Comparison of ENCODE assay signal across 24 cellular contexts in the genomic region with DNA sequence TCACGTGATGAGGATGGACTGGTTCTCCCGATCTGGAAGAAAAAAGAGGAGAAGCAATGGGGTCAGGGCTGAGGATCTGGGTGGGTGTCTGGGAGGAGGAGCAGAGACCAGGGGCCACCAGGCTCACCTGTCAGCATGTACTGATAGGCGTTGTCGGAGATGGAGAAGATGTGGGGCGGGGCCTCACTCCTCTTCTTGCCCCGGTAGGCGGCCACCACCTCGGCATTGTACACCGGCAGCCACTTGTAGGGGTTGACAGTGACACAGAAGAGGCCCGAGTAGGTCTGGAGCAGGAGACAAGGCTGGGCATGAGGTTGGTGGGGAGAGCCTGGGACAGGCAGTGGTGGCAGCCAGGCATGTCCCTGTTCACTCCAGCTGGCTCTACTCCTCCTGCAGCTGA. TPM values are rescaled to one million over a fixed set of nuclear protein-coding genes. Genes with fewer than 3 reads are reported as not detected.
DNase-seq lines count a peak whose midpoint lies in the region; ATAC-seq and TF ChIP-seq lines count a peak whose summit lies in the region.
"Had no signal": no experiment of that assay in that cellular context is flagged by ENCODE, and none has a peak within 500 bp of the region (broad histone marks: within the 10 kb centered on the region; RNA-seq: fewer than 3 reads in every experiment).

No MANE protein-coding gene starts in this region.

- peak; percentile 28 for ATAC-seq in activated CD8-positive, alpha-beta T cell treated with anti-CD3 and anti-CD28 coated beads, Interleukin-2, amount 10 ng/mL, durations not matched to agents 7 days and 5 days
- no peak for ATAC-seq in activated CD8-positive, alpha-beta T cell treated with anti-CD3 and anti-CD28 coated beads for 36 hours
- peak in 1 of 8 donors; percentile 10 for ATAC-seq in heart right ventricle
- ATAC-seq in right cardiac atrium, result no peak
- no peak for ATAC-seq in HG03354 (IDR thresholded peaks at IDR 0.05; ENCODE audit: poor library complexity, severe bottlenecking, unreplicated experiment)
- ATAC-seq: GM12878 had no signal

- H4K20me1 ChIP-seq in BLaER1, result peaks cover 45% of the 10 kb centered on the region

- no peak for DNase-seq in activated CD8-positive, alpha-beta T cell treated with anti-CD3 and anti-CD28 coated beads, Interleukin-2, amount 10 ng/mL, durations not matched to agents 7 days and 5 days
- DNase-seq in activated CD8-positive, alpha-beta T cell treated with anti-CD3 and anti-CD28 coated beads for 36 hours, result no peak
- DNase-seq in heart right ventricle (no peak), right cardiac atrium (peak in 2 of 3 donors; percentile 18 to 53), NCI-H2196 treated with DMSO at 0.1 percent for 48 hours (lab: John Stamatoyannopoulos, UW; ENCODE audit: unreplicated experiment) (no peak)
- no peak for DNase-seq in stimulated activated CD4-positive, alpha-beta T cell treated with anti-CD3 and anti-CD28 coated beads, Interleukin-15, amount 100 ng/mL, for 24 hours
- DNase-seq: 8988T; C1 segment of cervical spinal cord; CD4-positive, CD25-positive, alpha-beta regulatory T cell; CD8-positive, alpha-beta memory T cell; COR-L47; DMS 273 treated with DMSO at 0.1 percent for 48 hours; DMS53; DND-41; EL; H9 had no signal

- peaks cover 49% of the 10 kb centered on the region for H3K27me3 ChIP-seq in BLaER1
- H3K27me3 ChIP-seq in heart right ventricle, result peaks cover 0 to 10% (median 0%) of the 10 kb centered on the region in 7 donors
- H3K27me3 ChIP-seq in right cardiac atrium (ENCODE audit: control insufficient read depth, insufficient read depth), result no peaks in the 10 kb centered on the region

- no peaks in the 10 kb centered on the region for H3K9me3 ChIP-seq in BLaER1
- no peaks in the 10 kb centered on the region for H3K9me3 ChIP-seq in heart right ventricle
- H3K9me3 ChIP-seq in right cardiac atrium (ENCODE audit: control insufficient read depth, low read length), result no peaks in the 10 kb centered on the region

- H3K4me1 Mint-ChIP-seq in activated CD8-positive, alpha-beta T cell treated with anti-CD3 and anti-CD28 coated beads, Interleukin-2, amount 10 ng/mL, durations not matched to agents 7 days and 5 days (ENCODE audit: low read depth), result no peaks in the 10 kb centered on the region
- no peaks in the 10 kb centered on the region for H3K4me1 Mint-ChIP-seq in activated CD8-positive, alpha-beta T cell treated with anti-CD3 and anti-CD28 coated beads for 36 hours (ENCODE audit: low read depth)
- H3K4me1 Mint-ChIP-seq: CD4-positive, CD25-positive, alpha-beta regulatory T cell; CD8-positive, alpha-beta memory T cell had no signal

- H3K36me3 ChIP-seq in BLaER1 (no peaks in the 10 kb centered on the region), heart right ventricle (peaks cover 0 to 59% (median 0%) of the 10 kb centered on the region in 9 donors)

- H3K4me3 ChIP-seq in BLaER1, result peak overlapping the region; percentile 48; the same call in 1 of the 2 replicates
- peak overlapping the region in 2 of 10 donors; percentile 16 to 33 for H3K4me3 ChIP-seq in heart right ventricle
- peak overlapping the region; percentile 37 for H3K4me3 ChIP-seq in right cardiac atrium (ENCODE audit: low read length)
- H3K4me3 ChIP-seq: GM12878 had no signal

- no peak for TF ChIP-seq CTCF in activated CD8-positive, alpha-beta T cell treated with anti-CD3 and anti-CD28 coated beads for 36 hours (IDR thresholded peaks at IDR 0.05)
- no peak for TF ChIP-seq CTCF in heart right ventricle (IDR thresholded peaks at IDR 0.05)

- 44 to 49% methylated on average over 10 of the region's 10 CpGs for WGBS in heart right ventricle, 2 donors
- WGBS in right cardiac atrium, result 56% methylated on average over 10 of the region's 10 CpGs

- H3K27ac ChIP-seq in BLaER1 (no peak overlapping the region), heart right ventricle (peak overlapping the region in 8 of 10 donors; percentile 19 to 87 (median 66)), right cardiac atrium (ENCODE audit: low read length) (peak overlapping the region; percentile 85)

- no peaks in the 10 kb centered on the region for H3K36me3 Mint-ChIP-seq in activated CD8-positive, alpha-beta T cell treated with anti-CD3 and anti-CD28 coated beads, Interleukin-2, amount 10 ng/mL, durations not matched to agents 7 days and 5 days (ENCODE audit: low read depth)
- H3K36me3 Mint-ChIP-seq in activated CD8-positive, alpha-beta T cell treated with anti-CD3 and anti-CD28 coated beads for 36 hours (ENCODE audit: low read depth), result no peaks in the 10 kb centered on the region
- H3K36me3 Mint-ChIP-seq: CD4-positive, CD25-positive, alpha-beta regulatory T cell had no signal

- H3K4me1 ChIP-seq in BLaER1 (peaks cover 32% of the 10 kb centered on the region), heart right ventricle (peaks cover 0 to 46% (median 8%) of the 10 kb centered on the region in 9 donors), right cardiac atrium (ENCODE audit: control insufficient read depth, insufficient read depth, low read length) (no peaks in the 10 kb centered on the region)

- intact Hi-C loops in activated CD8-positive, alpha-beta T cell treated with anti-CD3 and anti-CD28 coated beads for 36 hours (cut with micrococcal nuclease), result no loop called here
- intact Hi-C loops in heart right ventricle (cut with DNase I) (no loop called here), right cardiac atrium (cut with DNase I) (loop anchor here in 1 of 4 donors (5.0 kb wide), 1 partner anchor 37 kb away; no protein-coding TSS in a partner anchor)

- H3K4me2 ChIP-seq in BLaER1, result peak overlapping the region; percentile 96

- H3K27me3 Mint-ChIP-seq in activated CD8-positive, alpha-beta T cell treated with anti-CD3 and anti-CD28 coated beads, Interleukin-2, amount 10 ng/mL, durations not matched to agents 7 days and 5 days (ENCODE audit: low read depth), result peaks cover 3% of the 10 kb centered on the region
- no peaks in the 10 kb centered on the region for H3K27me3 Mint-ChIP-seq in activated CD8-positive, alpha-beta T cell treated with anti-CD3 and anti-CD28 coated beads for 36 hours

- H3K9me3 Mint-ChIP-seq in activated CD8-positive, alpha-beta T cell treated with anti-CD3 and anti-CD28 coated beads, Interleukin-2, amount 10 ng/mL, durations not matched to agents 7 days and 5 days (ENCODE audit: insufficient read depth), result no peaks in the 10 kb centered on the region
- H3K9me3 Mint-ChIP-seq in activated CD8-positive, alpha-beta T cell treated with anti-CD3 and anti-CD28 coated beads for 36 hours, result no peaks in the 10 kb centered on the region
- H3K9me3 Mint-ChIP-seq: CD8-positive, alpha-beta memory T cell; H9 had no signal

- POLR2A ChIA-PET in activated CD8-positive, alpha-beta T cell treated with anti-CD3 and anti-CD28 coated beads, Interleukin-2, amount 10 ng/mL, durations not matched to agents 7 days and 5 days (lab: Charles Lee), result no interaction called here
- POLR2A ChIA-PET in activated CD8-positive, alpha-beta T cell treated with anti-CD3 and anti-CD28 coated beads for 36 hours (lab: Charles Lee), result no interaction called here

- H3K4me3 Mint-ChIP-seq in activated CD8-positive, alpha-beta T cell treated with anti-CD3 and anti-CD28 coated beads, Interleukin-2, amount 10 ng/mL, durations not matched to agents 7 days and 5 days, result no peak overlapping the region
- H3K4me3 Mint-ChIP-seq in activated CD8-positive, alpha-beta T cell treated with anti-CD3 and anti-CD28 coated beads for 36 hours, result no peak overlapping the region
- H3K4me3 Mint-ChIP-seq: CD4-positive, CD25-positive, alpha-beta regulatory T cell; CD8-positive, alpha-beta memory T cell had no signal

- no peak overlapping the region for H3K27ac Mint-ChIP-seq in activated CD8-positive, alpha-beta T cell treated with anti-CD3 and anti-CD28 coated beads, Interleukin-2, amount 10 ng/mL, durations not matched to agents 7 days and 5 days
- no peak overlapping the region for H3K27ac Mint-ChIP-seq in activated CD8-positive, alpha-beta T cell treated with anti-CD3 and anti-CD28 coated beads for 36 hours
- H3K27ac Mint-ChIP-seq: CD8-positive, alpha-beta memory T cell; H9 had no signal

- CTCF ChIA-PET in activated CD8-positive, alpha-beta T cell treated with anti-CD3 and anti-CD28 coated beads, Interleukin-2, amount 10 ng/mL, durations not matched to agents 7 days and 5 days (lab: Charles Lee), result no interaction called here
- CTCF ChIA-PET in activated CD8-positive, alpha-beta T cell treated with anti-CD3 and anti-CD28 coated beads for 36 hours (lab: Charles Lee), result no interaction called here

- H3K9ac ChIP-seq in BLaER1, result no peak overlapping the region

RNA-seq across cellular contexts. Expression of gene MYH6, which starts 3.0 kb away (rescaled TPM):
- not detected for total RNA-seq in activated CD8-positive, alpha-beta T cell treated with anti-CD3 and anti-CD28 coated beads, Interleukin-2, amount 10 ng/mL, durations not matched to agents 7 days and 5 days
- total RNA-seq in activated CD8-positive, alpha-beta T cell treated with anti-CD3 and anti-CD28 coated beads for 36 hours, result not detected
- 1,000 to 10,000 TPM in 2 of 10 donors, 100 to 1,000 TPM in 6, 10 to 100 TPM in 2; 76.6 to 7,525 (median 125) TPM for total RNA-seq in heart right ventricle
- polyA plus RNA-seq in heart right ventricle, result 1,000 to 10,000 TPM; 3,967 to 5,106 TPM
- total RNA-seq in right cardiac atrium, result over 10,000 TPM; 12,862 to 15,773 (median 14,347) TPM
- 11,120 TPM for polyA plus RNA-seq in right cardiac atrium
- total RNA-seq: A673; CD4-positive, CD25-positive, alpha-beta regulatory T cell; G401; GM12878; H1; HT-29 had no signal
- polyA plus RNA-seq: AG04450; CD4-positive, CD25-positive, alpha-beta regulatory T cell; CD8-positive, alpha-beta memory T cell had no signal

RNA-seq across cellular contexts. Expression of gene CMTM5, which starts 28.2 kb away (rescaled TPM):
- total RNA-seq in activated CD8-positive, alpha-beta T cell treated with anti-CD3 and anti-CD28 coated beads, Interleukin-2, amount 10 ng/mL, durations not matched to agents 7 days and 5 days, result not detected
- not detected for total RNA-seq in activated CD8-positive, alpha-beta T cell treated with anti-CD3 and anti-CD28 coated beads for 36 hours
- total RNA-seq in heart right ventricle (under 1 TPM in 3 of 10 donors, not detected in 7; 0.32 to 0.53 (median 0.49) TPM), right cardiac atrium (1 to 10 TPM in 3 of 4 donors, under 1 TPM in 1; 0.36 to 1.4 (median 1.2) TPM)
- polyA plus RNA-seq in heart right ventricle (1 to 10 TPM; 2.9 to 5.3 TPM), right cardiac atrium (13.9 TPM)
- total RNA-seq: A673; CD8-positive, alpha-beta memory T cell; G401; GM12878; H1; H9; HT-29 had no signal
- polyA plus RNA-seq: CD4-positive, CD25-positive, alpha-beta regulatory T cell; CD8-positive, alpha-beta memory T cell; GM12878 had no signal

RNA-seq across cellular contexts. Expression of gene MYH7, which starts 30.4 kb away (rescaled TPM):
- total RNA-seq in activated CD8-positive, alpha-beta T cell treated with anti-CD3 and anti-CD28 coated beads, Interleukin-2, amount 10 ng/mL, durations not matched to agents 7 days and 5 days, result not detected
- total RNA-seq in activated CD8-positive, alpha-beta T cell treated with anti-CD3 and anti-CD28 coated beads for 36 hours, result not detected
- total RNA-seq in heart right ventricle (over 10,000 TPM in 9 of 10 donors, 1,000 to 10,000 TPM in 1; 7,779 to 22,607 (median 19,145) TPM), right cardiac atrium (1,000 to 10,000 TPM in 1 of 4 donors, 100 to 1,000 TPM in 3; 461 to 2,251 (median 602) TPM)
- polyA plus RNA-seq in heart right ventricle (1,000 to 10,000 TPM in 1 of 2 donors, 100 to 1,000 TPM in 1; 641 to 7,351 TPM), right cardiac atrium (1,734 TPM)
- total RNA-seq: A673; CD4-positive, CD25-positive, alpha-beta regulatory T cell; CD8-positive, alpha-beta memory T cell; G401; H1; H9; HT-29 had no signal
- polyA plus RNA-seq: AG04450; CD4-positive, CD25-positive, alpha-beta regulatory T cell; CD8-positive, alpha-beta memory T cell; H1 had no signal

RNA-seq across cellular contexts. Expression of gene IL25, which starts 32.5 kb away (rescaled TPM):
- not detected for total RNA-seq in activated CD8-positive, alpha-beta T cell treated with anti-CD3 and anti-CD28 coated beads, Interleukin-2, amount 10 ng/mL, durations not matched to agents 7 days and 5 days
- total RNA-seq in activated CD8-positive, alpha-beta T cell treated with anti-CD3 and anti-CD28 coated beads for 36 hours, result not detected
- under 1 TPM in 1 of 10 donors, not detected in 9; 0.29 TPM for total RNA-seq in heart right ventricle
- polyA plus RNA-seq in heart right ventricle, result not detected
- total RNA-seq in right cardiac atrium, result not detected
- polyA plus RNA-seq in right cardiac atrium, result 0.09 TPM
- total RNA-seq: A673; CD4-positive, CD25-positive, alpha-beta regulatory T cell; CD8-positive, alpha-beta memory T cell; G401; GM12878; H1; H9; HT-29 had no signal
- polyA plus RNA-seq: AG04450; CD4-positive, CD25-positive, alpha-beta regulatory T cell; CD8-positive, alpha-beta memory T cell; GM12878; H1 had no signal

RNA-seq across cellular contexts. Expression of gene EFS, which starts 40.1 kb away (rescaled TPM):
- not detected for total RNA-seq in activated CD8-positive, alpha-beta T cell treated with anti-CD3 and anti-CD28 coated beads, Interleukin-2, amount 10 ng/mL, durations not matched to agents 7 days and 5 days
- not detected for total RNA-seq in activated CD8-positive, alpha-beta T cell treated with anti-CD3 and anti-CD28 coated beads for 36 hours
- 1 to 10 TPM; 1.1 to 3.7 (median 2.2) TPM for total RNA-seq in heart right ventricle
- polyA plus RNA-seq in heart right ventricle, result 1 to 10 TPM; 3.7 to 6.0 TPM
- 10 to 100 TPM in 1 of 4 donors, 1 to 10 TPM in 3; 6.7 to 10.1 (median 7.8) TPM for total RNA-seq in right cardiac atrium
- polyA plus RNA-seq in right cardiac atrium, result 6.2 TPM
- total RNA-seq: CD4-positive, CD25-positive, alpha-beta regulatory T cell; CD8-positive, alpha-beta memory T cell; G401; HT-29 had no signal
- polyA plus RNA-seq: CD4-positive, CD25-positive, alpha-beta regulatory T cell; CD8-positive, alpha-beta memory T cell; GM12878 had no signal

Comparison
In these comparisons a context has a peak if more than half of its experiments do, and no peak if none do; other contexts are left out.
1. DNase-seq: peak in right cardiac atrium (2 of 3); none in activated CD8-positive, alpha-beta T cell treated with anti-CD3 and anti-CD28 coated beads, Interleukin-2, amount 10 ng/mL, durations not matched to agents 7 days and 5 days (single experiment), activated CD8-positive, alpha-beta T cell treated with anti-CD3 and anti-CD28 coated beads for 36 hours (single experiment), heart right ventricle (0 of 2), NCI-H2196 treated with DMSO at 0.1 percent for 48 hours (single experiment) and stimulated activated CD4-positive, alpha-beta T cell treated with anti-CD3 and anti-CD28 coated beads, Interleukin-15, amount 100 ng/mL, for 24 hours (single experiment).
2. RNA of gene MYH6, which starts 3.0 kb away (total RNA-seq): 12,862 to 15,773 TPM in right cardiac atrium and 76.6 to 7,525 TPM in heart right ventricle; not detected in activated CD8-positive, alpha-beta T cell treated with anti-CD3 and anti-CD28 coated beads, Interleukin-2, amount 10 ng/mL, durations not matched to agents 7 days and 5 days and not detected in activated CD8-positive, alpha-beta T cell treated with anti-CD3 and anti-CD28 coated beads for 36 hours; every median in the first group is over 10 times any median in the second.
3. RNA of gene MYH7, which starts 30.4 kb away (total RNA-seq): 7,779 to 22,607 TPM in heart right ventricle and 461 to 2,251 TPM in right cardiac atrium; not detected in activated CD8-positive, alpha-beta T cell treated with anti-CD3 and anti-CD28 coated beads for 36 hours and not detected in activated CD8-positive, alpha-beta T cell treated with anti-CD3 and anti-CD28 coated beads, Interleukin-2, amount 10 ng/mL, durations not matched to agents 7 days and 5 days; every median in the first group is over 100 times any median in the second.